8 cellular contexts compared by ENCODE assay signal in the genomic region with DNA sequence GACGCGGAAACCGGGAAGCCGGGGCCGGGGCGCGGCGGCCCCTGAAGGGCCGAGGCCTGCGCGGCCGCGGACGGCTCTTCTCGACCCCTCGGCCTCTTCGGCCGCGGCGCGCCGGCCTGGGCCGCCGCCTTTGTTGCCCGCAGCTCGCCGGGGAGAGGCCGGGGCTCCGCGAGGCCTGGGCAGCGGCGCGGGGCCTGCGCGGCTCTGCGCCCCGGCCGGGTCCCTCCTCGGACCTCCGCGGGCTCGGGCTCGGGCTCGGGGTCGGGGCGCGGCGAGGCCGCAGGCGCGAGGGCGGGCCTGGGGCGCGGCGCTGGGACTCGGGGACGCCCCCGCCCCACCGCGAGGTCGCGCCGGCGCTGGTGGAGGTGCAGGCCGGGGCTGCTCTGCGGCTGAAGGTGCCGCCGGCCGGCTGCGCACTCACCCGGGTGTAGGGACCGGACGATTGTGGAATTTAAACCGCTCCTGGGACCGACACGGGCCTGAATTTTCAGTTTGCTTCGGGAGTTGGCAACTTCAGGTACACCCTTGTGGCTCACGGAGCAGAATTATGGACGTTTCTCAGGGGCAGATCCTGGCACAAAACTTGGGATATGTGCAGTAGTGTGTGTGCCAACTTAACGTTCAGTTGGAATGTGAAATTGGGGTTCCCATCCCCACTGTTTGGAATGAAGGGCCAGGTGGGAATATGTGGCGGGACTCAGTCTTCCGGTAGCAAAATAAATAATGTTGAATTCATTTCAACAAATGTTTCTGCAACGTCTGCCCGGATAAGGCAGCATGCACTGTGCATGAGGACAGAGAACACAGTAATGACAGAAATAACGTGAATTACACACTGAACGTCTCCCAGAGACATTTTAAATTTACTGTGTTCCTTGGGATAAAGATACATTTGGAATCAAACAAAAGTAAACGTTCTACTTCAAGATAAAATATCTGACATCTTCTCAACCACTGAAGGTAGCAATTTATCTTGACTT. TPM values are rescaled to one million over a fixed set of nuclear protein-coding genes. Genes with fewer than 3 reads are reported as not detected.
DNase-seq lines count a peak whose midpoint lies in the region; ATAC-seq and TF ChIP-seq lines count a peak whose summit lies in the region.

No MANE protein-coding gene starts in this region.

- in situ Hi-C loops in Caki2 (cut with HindIII; ENCODE audit: low pct_unique_long_range_greater_than_20kb, low sequenced_read_pairs): no loop called here

- DNase-seq in Caki2 (ENCODE audit: low read depth): peak; percentile 18
- peak in 2 of 3 donors; percentile 54 to 76 for DNase-seq in Peyer's patch
- peak in 3 of 10 donors; percentile 19 to 60 (median 28) for DNase-seq in dorsolateral prefrontal cortex
- no peak for DNase-seq in lower leg skin (ENCODE audit: low spot score in 2 of 2)
- no peak for DNase-seq in NCI-H446 treated with DMSO at 0.1 percent for 48 hours (lab: John Stamatoyannopoulos, UW)

- TF ChIP-seq POLR2A in Peyer's patch (IDR thresholded peaks at IDR 0.05): no peak
- TF ChIP-seq POLR2A in lower leg skin (IDR thresholded peaks at IDR 0.05): no peak

- intact Hi-C loops in dorsolateral prefrontal cortex (cut with DNase I): loop anchor here (1.0 to 10.0 kb wide), 5 partner anchors 83 to 145 kb away; partner anchors contain the start of gene RTTN (in 1 of the 2)
- intact Hi-C loops in lower leg skin (cut with DNase I; ENCODE audit: low total_unique reads): no loop called here

- H3K9me3 ChIP-seq in Peyer's patch (no peaks in the 10 kb centered on the region), thymus (ENCODE audit: control insufficient read depth) (no peaks in the 10 kb centered on the region)

- H3K27me3 ChIP-seq in Peyer's patch: no peaks in the 10 kb centered on the region
- no peaks in the 10 kb centered on the region for H3K27me3 ChIP-seq in dorsolateral prefrontal cortex
- peaks cover 5% of the 10 kb centered on the region for H3K27me3 ChIP-seq in thymus (ENCODE audit: control insufficient read depth, insufficient read depth)

- WGBS in lower leg skin, 2 donors: 1 to 5% methylated on average over 11 to 52 of the region's 87 CpGs
- 2% methylated on average over 87 of the region's 87 CpGs for WGBS in thymus

- H3K27ac ChIP-seq in Peyer's patch (peak overlapping the region; percentile 63 to 98 (median 84)), dorsolateral prefrontal cortex (peak overlapping the region in 53 of 59 donors; percentile 6 to 94 (median 79)), thymus (ENCODE audit: low read depth) (peak overlapping the region; percentile 56)

- peak overlapping the region; percentile 52 to 99 (median 60) for H3K4me3 ChIP-seq in Peyer's patch
- peak overlapping the region; percentile 31 to 86 (median 75) for H3K4me3 ChIP-seq in dorsolateral prefrontal cortex
- peak overlapping the region; percentile 62 for H3K4me3 ChIP-seq in lower leg skin (ENCODE audit: low read depth, poor library complexity, severe bottlenecking)
- peak overlapping the region; percentile 78 for H3K4me3 ChIP-seq in thymus (ENCODE audit: low read length)

- TF ChIP-seq CTCF in Peyer's patch (IDR thresholded peaks at IDR 0.05) (no peak), dorsolateral prefrontal cortex (IDR thresholded peaks at IDR 0.05 in 54 of 56, conservative IDR thresholded peaks at IDR 0.05 in 2 of 56; ENCODE audit: low read depth in 1 of 56, partially characterized antibody in 56 of 56) (no peak), lower leg skin (IDR thresholded peaks at IDR 0.05) (no peak)

- ATAC-seq in GM18907 (IDR thresholded peaks at IDR 0.05; ENCODE audit: unreplicated experiment): peak; percentile 65
- ATAC-seq in HG03066 (IDR thresholded peaks at IDR 0.05; ENCODE audit: low read depth, unreplicated experiment): peak; percentile 47

- peaks cover 0 to 48% (median 0%) of the 10 kb centered on the region in 4 donors for H3K4me1 ChIP-seq in Peyer's patch
- H3K4me1 ChIP-seq in thymus (ENCODE audit: control insufficient read depth, insufficient read depth, low read length): no peaks in the 10 kb centered on the region

- H3K36me3 ChIP-seq in Peyer's patch (no peaks in the 10 kb centered on the region), thymus (ENCODE audit: control insufficient read depth, insufficient read depth) (no peaks in the 10 kb centered on the region)

RNA-seq across cellular contexts. Expression of gene SOCS6, which starts 0.8 kb away (rescaled TPM):
- 7.8 and 9.4 TPM in 2 replicates for total RNA-seq in Caki2 (2014; rRNA removed; shearing (Covaris generic); ENCODE audit: low replicate concordance)
- total RNA-seq in Peyer's patch: 10 to 100 TPM; 38.8 to 60.1 (median 41.1) TPM
- total RNA-seq in dorsolateral prefrontal cortex: 10 to 100 TPM; 11.8 to 30.4 (median 19.8) TPM
- total RNA-seq in lower leg skin: 10 to 100 TPM; 13.3 to 19.7 (median 18.7) TPM
- polyA plus RNA-seq in thymus: 5.0 TPM

Comparison
In these comparisons a context has a peak if more than half of its experiments do, and no peak if none do; other contexts are left out.
1. DNase-seq: peak in Caki2 (single experiment) and Peyer's patch (2 of 3); none in lower leg skin (0 of 2) and NCI-H446 treated with DMSO at 0.1 percent for 48 hours (single experiment).
2. Peak in every context shown above with its lines, with median percentiles within 50 percentile points of each other: H3K27ac ChIP-seq and H3K4me3 ChIP-seq.